In genomic region chr10:52019078-52019644, GRCh38 we compare ENCODE assay signal across 18 cellular contexts.
DNase-seq lines count a peak whose midpoint lies in the region; ATAC-seq and TF ChIP-seq lines count a peak whose summit lies in the region.
"Had no signal": no experiment of that assay in that cellular context is flagged by ENCODE, and none has a peak within 500 bp of the region (broad histone marks: within the 10 kb centered on the region; RNA-seq: fewer than 3 reads in every experiment).

No MANE protein-coding gene starts in this region.

- no peaks in the 10 kb centered on the region for H4K20me1 ChIP-seq in H9 (ENCODE audit: control insufficient read depth, insufficient read depth, insufficient read length)
- H4K20me1 ChIP-seq: BLaER1 treated with 17β-estradiol and CSF1 and Interleukin-3, amounts not matched to agents 10 nM and 100 nM had no signal

- H3K36me3 ChIP-seq in neuron (ENCODE audit: insufficient read depth, low read length) (no peaks in the 10 kb centered on the region), Caco-2 (ENCODE audit: control insufficient read depth, insufficient read depth, low read length) (no peaks in the 10 kb centered on the region), left ventricle myocardium inferior (no peaks in the 10 kb centered on the region)
- H3K36me3 ChIP-seq: BLaER1 treated with 17β-estradiol and CSF1 and Interleukin-3, amounts not matched to agents 10 nM and 100 nM; MG63 had no signal

- ATAC-seq in WTC11, result peak; percentile 59
- ATAC-seq: A549, HCT116, SK-N-SH treated with all-trans-retinoic acid at 6 μM for 48 hours had no signal

- H2BK120ac ChIP-seq in H9 (ENCODE audit: low read depth, low read length, poor library complexity, severe bottlenecking), result no peak overlapping the region

- WGBS in H9 (ENCODE audit: extremely low coverage, insufficient read length, low lambda C conversion rate), result no CpG with 5 or more reads among the region's 3 CpGs

- H2BK15ac ChIP-seq in H9 (ENCODE audit: low read depth, low read length), result no peak overlapping the region

- no peak overlapping the region for H3K4me2 ChIP-seq in H9 (ENCODE audit: insufficient read depth, insufficient read length, low read length)
- H3K4me2 ChIP-seq: A549; BLaER1 treated with 17β-estradiol and CSF1 and Interleukin-3, amounts not matched to agents 10 nM and 100 nM had no signal

- H3K4me3 ChIP-seq in neuron (ENCODE audit: low read length) (no peak overlapping the region), Caco-2 (ENCODE audit: low read depth, low read length) (no peak overlapping the region), left ventricle myocardium inferior (no peak overlapping the region)
- H3K4me3 ChIP-seq: A549; BLaER1 treated with 17β-estradiol and CSF1 and Interleukin-3, amounts not matched to agents 10 nM and 100 nM; MG63 had no signal

- H4K8ac ChIP-seq in H9 (replicated peaks; ENCODE audit: insufficient read length, low read depth, low read length), result no peak overlapping the region

- no peak overlapping the region for H2AK5ac ChIP-seq in H9 (ENCODE audit: insufficient read length, low read length)

- H4K5ac ChIP-seq in H9 (ENCODE audit: insufficient read length, low read depth, low read length), result no peak overlapping the region

- BruUV-seq in Caco-2 (replicated peaks; lab: Mats Ljungman, UMichigan) (no TSS peak), MCF 10A (replicated peaks; lab: Mats Ljungman, UMichigan) (no TSS peak)

- H3K27ac Mint-ChIP-seq in H9 (peak overlapping the region in 2 of 3 experiments; percentile 34 to 91; a peak in 4 of 7 replicates), WTC11 (peak overlapping the region; percentile 93), Caco-2 (ENCODE audit: unreplicated experiment) (no peak overlapping the region), MCF 10A (ENCODE audit: low read depth, unreplicated experiment) (no peak overlapping the region)

- no peak overlapping the region for H2BK20ac ChIP-seq in H9 (ENCODE audit: low read depth, low read length, poor library complexity, severe bottlenecking)

- intact Hi-C loops in Caco-2 (cut with micrococcal nuclease; ENCODE audit: unreplicated experiment) (no loop called here), left ventricle myocardium inferior (cut with micrococcal nuclease) (no loop called here), MCF 10A (cut with micrococcal nuclease) (no loop called here)

- no peak for DNase-seq in H9
- DNase-seq in WTC11 (ENCODE audit: low spot score), result no peak
- peak; percentile 46 for DNase-seq in islet precursor cell
- no peak for DNase-seq in Caco-2
- DNase-seq in foreskin melanocyte, result no peak
- DNase-seq in left ventricle myocardium inferior, result no peak
- no peak for DNase-seq in MCF 10A (ENCODE audit: unreplicated experiment)
- DNase-seq: MG63, NCI-H1092 treated with DMSO at 0.1 percent for 48 hours, NCI-H1694 treated with DMSO at 0.1 percent for 48 hours, NCI-H446, OCI-M1, SHP77 treated with DMSO at 0.1 percent for 48 hours had no signal

- H3K36me3 Mint-ChIP-seq in H9 (ENCODE audit: insufficient read depth in 1 of 3, low read depth in 3 of 3) (peaks cover 37 to 72% (median 48%) of the 10 kb centered on the region in 3 experiments), WTC11 (peaks cover 60% of the 10 kb centered on the region), Caco-2 (ENCODE audit: insufficient read depth, unreplicated experiment) (no peaks in the 10 kb centered on the region), MCF 10A (ENCODE audit: insufficient read depth, unreplicated experiment) (no peaks in the 10 kb centered on the region)

- no peak overlapping the region for H3K4ac ChIP-seq in H9 (ENCODE audit: low read depth, low read length)

- H3K79me1 ChIP-seq in H9 (ENCODE audit: insufficient read depth, low read depth, low read length, poor library complexity, severe bottlenecking), result no peaks in the 10 kb centered on the region

- no peak overlapping the region for H3K14ac ChIP-seq in H9 (ENCODE audit: insufficient read depth, low read length)

- H3K18ac ChIP-seq in H9 (ENCODE audit: insufficient read length, low read depth, low read length), result no peak overlapping the region

- H3K9me3 Mint-ChIP-seq in H9 (peaks cover 45 to 52% of the 10 kb centered on the region in 2 experiments), WTC11 (peaks cover 74% of the 10 kb centered on the region), Caco-2 (ENCODE audit: unreplicated experiment) (peaks cover 22% of the 10 kb centered on the region), MCF 10A (ENCODE audit: unreplicated experiment) (peaks cover under 1% of the 10 kb centered on the region)

- H3K27ac ChIP-seq in H9 (ENCODE audit: insufficient read length, low read depth, low read length) (no peak overlapping the region), left ventricle myocardium inferior (replicated peaks) (no peak overlapping the region)
- H3K27ac ChIP-seq: A549; BLaER1 treated with 17β-estradiol and CSF1 and Interleukin-3, amounts not matched to agents 10 nM and 100 nM had no signal

- no peak overlapping the region for H3K23ac ChIP-seq in H9 (ENCODE audit: insufficient read length, low read depth, low read length)

- no peaks in the 10 kb centered on the region for H3K79me2 ChIP-seq in H9 (ENCODE audit: insufficient read depth, low read length)

- no peak overlapping the region for H3K56ac ChIP-seq in H9 (ENCODE audit: insufficient read length, low read depth, low read length)

- H3K4me3 Mint-ChIP-seq in H9, result no peak overlapping the region; a peak in 1 of 5 replicates
- peak overlapping the region; percentile 27; the same call in 1 of the 2 replicates for H3K4me3 Mint-ChIP-seq in WTC11
- no peak overlapping the region for H3K4me3 Mint-ChIP-seq in Caco-2 (ENCODE audit: unreplicated experiment)
- H3K4me3 Mint-ChIP-seq in MCF 10A (ENCODE audit: unreplicated experiment), result no peak overlapping the region

- H3K4me1 Mint-ChIP-seq in H9 (peaks cover 18 to 30% of the 10 kb centered on the region in 2 experiments), WTC11 (peaks cover 44% of the 10 kb centered on the region), Caco-2 (ENCODE audit: low read depth, unreplicated experiment) (no peaks in the 10 kb centered on the region), MCF 10A (ENCODE audit: insufficient read depth, unreplicated experiment) (no peaks in the 10 kb centered on the region)

- CTCF ChIA-PET in WTC11 (lab: Charles Lee) (interaction anchor here (0.7 to 1.9 kb wide), 3 partner anchors 15 to 631 kb away, joined by 3 to 6 read pairs (median 3); no protein-coding TSS in a partner anchor), Caco-2 (lab: Charles Lee) (interaction anchor here (0.6 kb wide), 1 partner anchor 289 kb away, joined by 4 read pairs; no protein-coding TSS in a partner anchor), MCF 10A (lab: Yijun Ruan, JAX) (no interaction called here)

- no peak overlapping the region for H2AFZ ChIP-seq in H9 (ENCODE audit: low read length)
- H2AFZ ChIP-seq in neuron (ENCODE audit: low read depth, low read length), result peak overlapping the region; percentile 76

- no peak overlapping the region for H2BK5ac ChIP-seq in H9 (ENCODE audit: insufficient read length, low read length)

- no peaks in the 10 kb centered on the region for H3K23me2 ChIP-seq in H9 (ENCODE audit: insufficient read length, low read depth, low read length, poor library complexity, severe bottlenecking)

- H2BK12ac ChIP-seq in H9 (ENCODE audit: insufficient read length, low read depth, low read length), result no peak overlapping the region

- POLR2A ChIA-PET in WTC11 (lab: Charles Lee) (no interaction called here), Caco-2 (lab: Charles Lee) (interaction anchor here (0.6 kb wide), 1 partner anchor 25 kb away, joined by 5 read pairs; no protein-coding TSS in a partner anchor), MCF 10A (lab: Yijun Ruan, JAX) (no interaction called here)

- no peak overlapping the region for H3T11ph ChIP-seq in H9 (ENCODE audit: low read length)

- no peak for TF ChIP-seq CTCF in H9 (conservative IDR thresholded peaks at IDR 0.05)
- TF ChIP-seq CTCF in WTC11 (IDR thresholded peaks at IDR 0.05), result no peak
- TF ChIP-seq CTCF in Caco-2 (IDR thresholded peaks at IDR 0.05; ENCODE audit: insufficient read depth in 1 of 2, low read depth in 1 of 2, low read length in 1 of 2, severe bottlenecking in 1 of 2, unreplicated experiment in 1 of 2), result no peak
- no peak for TF ChIP-seq CTCF in left ventricle myocardium inferior (IDR thresholded peaks at IDR 0.05; ENCODE audit: borderline replicate concordance)
- no peak for TF ChIP-seq CTCF in MCF 10A (IDR thresholded peaks at IDR 0.05; ENCODE audit: unreplicated experiment)

- H3K9ac ChIP-seq in H9 (ENCODE audit: extremely low read depth, insufficient read length, low read length), result no peak overlapping the region
- H3K9ac ChIP-seq: BLaER1 treated with 17β-estradiol and CSF1 and Interleukin-3, amounts not matched to agents 10 nM and 100 nM had no signal

- H3K27me3 Mint-ChIP-seq in H9 (ENCODE audit: low read depth) (peaks cover 23% of the 10 kb centered on the region), WTC11 (ENCODE audit: low read depth) (peaks cover 10% of the 10 kb centered on the region), Caco-2 (ENCODE audit: insufficient read depth, unreplicated experiment) (peaks cover 4% of the 10 kb centered on the region), MCF 10A (ENCODE audit: insufficient read depth, unreplicated experiment) (peaks cover 15% of the 10 kb centered on the region)

- no peak overlapping the region for H4K91ac ChIP-seq in H9 (ENCODE audit: insufficient read length, low read depth, low read length)

- H3K4me1 ChIP-seq in H9 (ENCODE audit: insufficient read depth, low read length) (peaks cover 12% of the 10 kb centered on the region; the same call in 1 of the 2 replicates), neuron (ENCODE audit: insufficient read depth, low read length) (peaks cover 13% of the 10 kb centered on the region), Caco-2 (no peaks in the 10 kb centered on the region), left ventricle myocardium inferior (no peaks in the 10 kb centered on the region)
- H3K4me1 ChIP-seq: A549; BLaER1 treated with 17β-estradiol and CSF1 and Interleukin-3, amounts not matched to agents 10 nM and 100 nM had no signal

- no peaks in the 10 kb centered on the region for H3K27me3 ChIP-seq in H9 (ENCODE audit: insufficient read depth, low read length)
- no peaks in the 10 kb centered on the region for H3K27me3 ChIP-seq in neuron (ENCODE audit: insufficient read depth, low read length)
- no peaks in the 10 kb centered on the region for H3K27me3 ChIP-seq in Caco-2 (replicated peaks; ENCODE audit: control insufficient read depth, insufficient read depth, low read length)
- no peaks in the 10 kb centered on the region for H3K27me3 ChIP-seq in left ventricle myocardium inferior (ENCODE audit: low read depth)
- H3K27me3 ChIP-seq: BLaER1 treated with 17β-estradiol and CSF1 and Interleukin-3, amounts not matched to agents 10 nM and 100 nM; MG63 had no signal

- H3K9me3 ChIP-seq in H9 (ENCODE audit: control insufficient read depth, low read depth, low read length) (no peaks in the 10 kb centered on the region), neuron (ENCODE audit: low read length) (peaks cover 3% of the 10 kb centered on the region), Caco-2 (peaks cover 16% of the 10 kb centered on the region), left ventricle myocardium inferior (replicated peaks) (peaks cover 16% of the 10 kb centered on the region)
- H3K9me3 ChIP-seq: A549 had no signal

TF ChIP-seq in WTC11, 78 proteins besides CTCF, POLR2A, EP300 and RAD21 (continues in another document):
- TF ChIP-seq OVOL2 (CRISPR knock-in tag; IDR thresholded peaks at IDR 0.05; ENCODE audit: borderline replicate concordance) (no peak), JAZF1 (CRISPR knock-in tag; IDR thresholded peaks at IDR 0.05) (no peak)

Comparison
In these comparisons a context has a peak if more than half of its experiments do, and no peak if none do; other contexts are left out.
1. H3K27ac Mint-ChIP-seq: peak in H9 (2 of 3) and WTC11 (single experiment); none in Caco-2 (single experiment) and MCF 10A (single experiment).